Comparison of ENCODE assay signal across 17 cellular contexts in the genomic region with DNA sequence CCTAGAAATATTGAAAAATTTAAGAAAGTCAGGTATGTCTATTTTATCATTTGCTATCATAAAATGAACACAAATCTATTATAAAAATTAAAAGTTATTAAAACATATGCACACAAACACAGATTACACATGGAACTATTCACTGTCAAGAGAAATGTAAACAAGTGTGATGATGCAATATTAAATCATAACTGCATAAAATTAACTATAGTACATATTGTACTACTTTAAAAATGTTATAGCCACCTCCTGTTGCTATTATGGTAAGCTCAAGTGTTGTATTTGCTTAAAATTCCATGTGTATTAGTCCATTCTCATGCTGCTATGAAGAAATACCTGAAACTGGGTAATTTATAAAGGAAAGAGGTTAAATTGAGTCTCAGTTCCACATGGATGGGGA. TPM values are rescaled to one million over a fixed set of nuclear protein-coding genes. Genes with fewer than 3 reads are reported as not detected.
DNase-seq lines count a peak whose midpoint lies in the region; ATAC-seq and TF ChIP-seq lines count a peak whose summit lies in the region.
"Had no signal": no experiment of that assay in that cellular context is flagged by ENCODE, and none has a peak within 500 bp of the region (broad histone marks: within the 10 kb centered on the region; RNA-seq: fewer than 3 reads in every experiment).

No MANE protein-coding gene starts in this region.

- H3K4ac ChIP-seq in IMR-90 (ENCODE audit: low read depth, low read length), result no peak overlapping the region

- no peaks in the 10 kb centered on the region for H3K9me3 Mint-ChIP-seq in GM23338

- peak; percentile 63 for DNase-seq in HCEC 1CT
- DNase-seq in IMR-90, result no peak
- DNase-seq in adipocyte (ENCODE audit: low read depth), result peak; percentile 1
- peak; percentile 19 for DNase-seq in fibroblast of gingiva (ENCODE audit: low read depth)
- DNase-seq in GM23338 (ENCODE audit: low spot score), result no peak
- DNase-seq in stimulated activated CD4-positive, alpha-beta T cell treated with anti-CD3 and anti-CD28 coated beads, Interleukin-4, amount 100 ng/mL, for 1 hour, result no peak
- DNase-seq: C1 segment of cervical spinal cord; Calu3; CD4-positive, alpha-beta memory T cell; COR-L47; DMS53; DMS79 treated with DMSO at 0.1 percent for 48 hours; GF-D8; H7 had no signal

- TF ChIP-seq CTCF in IMR-90 (conservative IDR thresholded peaks at IDR 0.05; ENCODE audit: low read depth, low read length) (no peak), GM23338 (conservative IDR thresholded peaks at IDR 0.05; ENCODE audit: low read depth in 2 of 2) (no peak)

- TF ChIP-seq POLR2A in IMR-90 (IDR thresholded peaks at IDR 0.05; ENCODE audit: low read depth, low read length), result no peak

- H3K9ac ChIP-seq in IMR-90 (ENCODE audit: low read depth, low read length), result no peak overlapping the region
- no peak overlapping the region for H3K9ac ChIP-seq in adipocyte (ENCODE audit: low read length)

- no peaks in the 10 kb centered on the region for H3K4me1 ChIP-seq in IMR-90 (ENCODE audit: control insufficient read depth, insufficient read depth, low read length)
- no peaks in the 10 kb centered on the region for H3K4me1 ChIP-seq in adipocyte (ENCODE audit: control insufficient read depth, insufficient read depth, low read length)
- H3K4me1 ChIP-seq in GM23338 (ENCODE audit: insufficient read depth), result no peaks in the 10 kb centered on the region

- H3K27me3 ChIP-seq in IMR-90 (ENCODE audit: control insufficient read depth, insufficient read depth, low read length), result no peaks in the 10 kb centered on the region
- H3K27me3 ChIP-seq in adipocyte (replicated peaks; ENCODE audit: control insufficient read depth, insufficient read depth, low read length), result no peaks in the 10 kb centered on the region
- no peaks in the 10 kb centered on the region for H3K27me3 ChIP-seq in GM23338 (ENCODE audit: insufficient read depth)

- in situ Hi-C loops in IMR-90 (cut with MboI; ENCODE audit: low sequenced_read_pairs), result no loop called here

- H3K18ac ChIP-seq in IMR-90 (ENCODE audit: low read depth, low read length), result no peak overlapping the region

- H3F3A ChIP-seq in GM23338 (replicated peaks; ENCODE audit: low read depth), result no peaks in the 10 kb centered on the region

- no peak overlapping the region for H3K23ac ChIP-seq in IMR-90 (ENCODE audit: low read depth, low read length)

- H3K14ac ChIP-seq in IMR-90 (replicated peaks; ENCODE audit: low read depth, low read length), result no peak overlapping the region

- dilution Hi-C loops in IMR-90 (cut with HindIII; ENCODE audit: low sequenced_read_pairs, unreplicated experiment), result no loop called here

- ATAC-seq in IMR-90 (ENCODE audit: low read depth) (no peak), GM21423 (IDR thresholded peaks at IDR 0.05; ENCODE audit: unreplicated experiment) (no peak), GM23338 (no peak), HG02763 (IDR thresholded peaks at IDR 0.05; ENCODE audit: unreplicated experiment) (no peak)
- ATAC-seq: HCT116 had no signal

- no peaks in the 10 kb centered on the region for H3K27me3 Mint-ChIP-seq in GM23338 (ENCODE audit: insufficient read depth, low read depth, poor library complexity)
- H3K27me3 Mint-ChIP-seq: CD4-positive, alpha-beta memory T cell had no signal

- no peak overlapping the region for H2BK120ac ChIP-seq in IMR-90 (ENCODE audit: low read depth, low read length)

- H4K8ac ChIP-seq in IMR-90 (ENCODE audit: low read depth in 2 of 2, low read length in 2 of 2), result no peak overlapping the region

- H3K36me3 ChIP-seq in IMR-90 (ENCODE audit: control insufficient read depth, insufficient read depth, low read length) (no peaks in the 10 kb centered on the region), adipocyte (ENCODE audit: control insufficient read depth, insufficient read depth, low read length, severe bottlenecking) (no peaks in the 10 kb centered on the region), GM23338 (ENCODE audit: insufficient read depth) (no peaks in the 10 kb centered on the region)

- H3K9me2 ChIP-seq in GM23338 (ENCODE audit: insufficient read depth), result peaks cover 15% of the 10 kb centered on the region; the same call in 1 of the 2 replicates

- no peak overlapping the region for H2AFZ ChIP-seq in IMR-90 (replicated peaks; ENCODE audit: low read length, poor library complexity)
- H2AFZ ChIP-seq in GM23338, result no peak overlapping the region

- no peak overlapping the region for H2BK15ac ChIP-seq in IMR-90 (ENCODE audit: low read depth, low read length)

- no peak overlapping the region for H2BK20ac ChIP-seq in IMR-90 (ENCODE audit: low read depth, low read length)

- TF ChIP-seq RAD21 in IMR-90 (IDR thresholded peaks at IDR 0.05; ENCODE audit: low read length), result no peak

- H3K27ac Mint-ChIP-seq in GM23338, result no peak overlapping the region
- H3K27ac Mint-ChIP-seq: CD4-positive, alpha-beta memory T cell had no signal

- H3K36me3 Mint-ChIP-seq in GM23338 (ENCODE audit: low read depth), result no peaks in the 10 kb centered on the region
- H3K36me3 Mint-ChIP-seq: CD4-positive, alpha-beta memory T cell had no signal

- no peak overlapping the region for H2AK9ac ChIP-seq in IMR-90 (replicated peaks; ENCODE audit: low read depth, low read length, poor library complexity)

- H3K56ac ChIP-seq in IMR-90 (ENCODE audit: extremely low read depth, insufficient read depth, low read length), result no peak overlapping the region

- no peaks in the 10 kb centered on the region for H3K79me1 ChIP-seq in IMR-90 (ENCODE audit: low read depth in 1 of 2, low read length in 2 of 2)

- H3K4me3 Mint-ChIP-seq in GM23338, result no peak overlapping the region
- H3K4me3 Mint-ChIP-seq: CD4-positive, alpha-beta memory T cell had no signal

- CTCF ChIA-PET in IMR-90 (lab: Yijun Ruan, JAX), result no interaction called here

- H3K27ac ChIP-seq in IMR-90 (ENCODE audit: insufficient read depth, low read length) (no peak overlapping the region), GM23338 (ENCODE audit: low read depth) (no peak overlapping the region)

- H3K9me3 ChIP-seq in IMR-90 (ENCODE audit: control insufficient read depth, insufficient read depth, low read length), result no peaks in the 10 kb centered on the region
- H3K9me3 ChIP-seq in adipocyte (ENCODE audit: control insufficient read depth, low read length), result no peaks in the 10 kb centered on the region

- H4K5ac ChIP-seq in IMR-90 (ENCODE audit: low read depth, low read length), result no peak overlapping the region

- no peaks in the 10 kb centered on the region for H3K9me1 ChIP-seq in IMR-90 (ENCODE audit: insufficient read depth, low read length)

- no peak overlapping the region for H4K91ac ChIP-seq in IMR-90 (ENCODE audit: insufficient read depth, low read depth, low read length)

- H4K20me1 ChIP-seq in IMR-90 (ENCODE audit: insufficient read depth, low read length), result no peaks in the 10 kb centered on the region
- no peaks in the 10 kb centered on the region for H4K20me1 ChIP-seq in GM23338 (replicated peaks; ENCODE audit: insufficient read depth)

- H2BK5ac ChIP-seq in IMR-90 (ENCODE audit: low read depth, low read length, poor library complexity, severe bottlenecking), result no peak overlapping the region

- BruUV-seq in IMR-90 (replicated peaks; lab: Mats Ljungman, UMichigan), result no TSS peak

- POLR2A ChIA-PET in IMR-90 (lab: Charles Lee; ENCODE audit: unreplicated experiment), result no interaction called here

- H3K4me2 ChIP-seq in IMR-90 (ENCODE audit: low read depth, low read length), result no peak overlapping the region
- no peak overlapping the region for H3K4me2 ChIP-seq in GM23338

- intact Hi-C loops in IMR-90 (cut with micrococcal nuclease), result no loop called here

- H3K4me1 Mint-ChIP-seq in GM23338, result no peaks in the 10 kb centered on the region
- H3K4me1 Mint-ChIP-seq: CD4-positive, alpha-beta memory T cell had no signal

- H3K79me2 ChIP-seq in GM23338 (replicated peaks; ENCODE audit: insufficient read depth), result no peaks in the 10 kb centered on the region

- H2AK5ac ChIP-seq in IMR-90 (ENCODE audit: low read depth, low read length), result no peak overlapping the region

- H3K4me3 ChIP-seq in IMR-90 (ENCODE audit: insufficient read depth, low read depth, low read length) (no peak overlapping the region), adipocyte (ENCODE audit: low read length) (no peak overlapping the region), GM23338 (no peak overlapping the region)

TF ChIP-seq in IMR-90, 13 proteins besides CTCF, POLR2A, EP300 and RAD21:
- TF ChIP-seq RFX5 (IDR thresholded peaks at IDR 0.05; ENCODE audit: low read depth, low read length) (no peak), CEBPB (IDR thresholded peaks at IDR 0.05; ENCODE audit: low read depth, low read length) (peak; percentile 63)

TF ChIP-seq in GM23338, 12 proteins besides CTCF, POLR2A, EP300 and RAD21 (continues in another document):
- TF ChIP-seq NANOG (IDR thresholded peaks at IDR 0.05; ENCODE audit: borderline replicate concordance) (no peak), POLR2AphosphoS5 (IDR thresholded peaks at IDR 0.05; ENCODE audit: low read depth) (no peak)

RNA-seq across cellular contexts. Expression of gene CMC1, which starts 54.7 kb away (rescaled TPM):
- 1.6 and 2.8 TPM in 2 replicates for total RNA-seq in IMR-90 (2012; rRNA removed)
- polyA plus RNA-seq in IMR-90 (2012; rRNA removed) (16.0 and 18.3 TPM in 2 replicates), GM23338 (2016; fragmentation: Nextera tagmentation; extraction: Ambion mirVana) (144 and 146 TPM in 2 replicates)
- 12.5 and 15.4 TPM in 2 replicates for polyA plus RNA-seq in IMR-90 (2012; cell fraction: cytosol; rRNA removed)
- 3.4 and 11.0 TPM in 2 replicates for polyA plus RNA-seq in IMR-90 (2012; cell fraction: nucleus; rRNA removed; ENCODE audit: low replicate concordance)
- 9.2 and 16.1 TPM in 2 replicates for total RNA-seq in GM23338 (2014; rRNA removed; shearing (Covaris generic))

Comparison
In these comparisons a context has a peak if more than half of its experiments do, and no peak if none do; other contexts are left out.
1. DNase-seq: peak in HCEC 1CT (single experiment), adipocyte (single experiment) and fibroblast of gingiva (single experiment); none in IMR-90 (single experiment), GM23338 (single experiment) and stimulated activated CD4-positive, alpha-beta T cell treated with anti-CD3 and anti-CD28 coated beads, Interleukin-4, amount 100 ng/mL, for 1 hour (single experiment).